ENCODE assay signal across 12 cellular contexts in genomic region chr15:59611277-59612260, GRCh38. TPM values are rescaled to one million over a fixed set of nuclear protein-coding genes. Genes with fewer than 3 reads are reported as not detected.
DNase-seq lines count a peak whose midpoint lies in the region; ATAC-seq, FAIRE-seq and TF ChIP-seq lines count a peak whose summit lies in the region.
"Had no signal": no experiment of that assay in that cellular context is flagged by ENCODE, and none has a peak within 500 bp of the region (broad histone marks: within the 10 kb centered on the region; RNA-seq: fewer than 3 reads in every experiment).

TSS of gene GCNT3 (plus strand) at chr15:59611783. CDS start at chr15:59618239, 6,456 bp downstream.

- TF ChIP-seq POLR2A in transverse colon (IDR thresholded peaks at IDR 0.05) = peak; percentile 72

- H3K27me3 Mint-ChIP-seq in T-helper 2 cell treated with Interferon-gamma antibody and Interleukin-4, amounts not matched to agents 5 μg/mL and 100 μg/mL, for 36 hours (ENCODE audit: low read depth) = peaks cover 20% of the 10 kb centered on the region
- peaks cover 20% of the 10 kb centered on the region for H3K27me3 Mint-ChIP-seq in activated CD4-positive, alpha-beta T cell treated with anti-CD3 and anti-CD28 coated beads for 36 hours

- no peak within 1 kb of the TSS for H3K9ac ChIP-seq in adipocyte (ENCODE audit: low read length)
- H3K9ac ChIP-seq: KMS-11, neural progenitor cell had no signal

- H3K4me3 Mint-ChIP-seq in T-helper 2 cell treated with Interferon-gamma antibody and Interleukin-4, amounts not matched to agents 5 μg/mL and 100 μg/mL, for 36 hours = no peak within 1 kb of the TSS
- no peak within 1 kb of the TSS for H3K4me3 Mint-ChIP-seq in activated CD4-positive, alpha-beta T cell treated with anti-CD3 and anti-CD28 coated beads for 36 hours
- H3K4me3 Mint-ChIP-seq: neural progenitor cell had no signal

- 63 to 79% methylated on average over 7 to 8 of the region's 8 CpGs for WGBS in transverse colon (ENCODE audit: low coverage in 1 of 2), 2 donors

- H3K4me3 ChIP-seq in adipocyte (ENCODE audit: low read length) (no peak within 1 kb of the TSS), transverse colon (peak within 1 kb of the TSS in 3 of 4 donors; percentile 16 to 40 (median 21))
- H3K4me3 ChIP-seq: neural progenitor cell had no signal

- intact Hi-C loops in transverse colon (cut with DNase I; ENCODE audit: low total_unique reads) = no loop called here
- intact Hi-C loops in activated CD4-positive, alpha-beta T cell treated with anti-CD3 and anti-CD28 coated beads for 36 hours (cut with DNase I, micrococcal nuclease) = no loop called here

- TF ChIP-seq CTCF in transverse colon (IDR thresholded peaks at IDR 0.05) (no peak), GM13976 (IDR thresholded peaks at IDR 0.05; ENCODE audit: borderline replicate concordance, control extremely low read depth, extremely low read depth, insufficient read depth, missing control alignments) (no peak)

- in situ Hi-C loops in transverse colon (cut with MboI; ENCODE audit: low pct_ligation_motif_present in 1 of 4, low pct_unique_long_range_greater_than_20kb in 1 of 4, low sequenced_read_pairs in 3 of 4) = no loop called here
- in situ Hi-C loops in GM13976 (cut with MboI; ENCODE audit: low sequenced_read_pairs, unreplicated experiment) = no loop called here

- TF ChIP-seq EP300 in transverse colon (IDR thresholded peaks at IDR 0.05; ENCODE audit: low read depth) = no peak

- ATAC-seq in activated CD4-positive, alpha-beta T cell treated with anti-CD3 and anti-CD28 coated beads for 36 hours = no peak

- CTCF ChIA-PET in activated CD4-positive, alpha-beta T cell treated with anti-CD3 and anti-CD28 coated beads for 36 hours (lab: Charles Lee) = interaction anchor here (0.6 to 1.7 kb wide), 5 partner anchors 18 to 83 kb away, joined by 3 to 5 read pairs (median 3); no protein-coding TSS in a partner anchor

- peak within 1 kb of the TSS; percentile 56 for H3K27ac Mint-ChIP-seq in T-helper 2 cell treated with Interferon-gamma antibody and Interleukin-4, amounts not matched to agents 5 μg/mL and 100 μg/mL, for 36 hours
- H3K27ac Mint-ChIP-seq in activated CD4-positive, alpha-beta T cell treated with anti-CD3 and anti-CD28 coated beads for 36 hours = no peak within 1 kb of the TSS
- H3K27ac Mint-ChIP-seq: neural progenitor cell had no signal

- peaks cover 8% of the 10 kb centered on the region for H3K4me1 Mint-ChIP-seq in T-helper 2 cell treated with Interferon-gamma antibody and Interleukin-4, amounts not matched to agents 5 μg/mL and 100 μg/mL, for 36 hours (ENCODE audit: low read depth)
- peaks cover 4% of the 10 kb centered on the region for H3K4me1 Mint-ChIP-seq in activated CD4-positive, alpha-beta T cell treated with anti-CD3 and anti-CD28 coated beads for 36 hours

- H3K36me3 ChIP-seq in adipocyte (ENCODE audit: control insufficient read depth, insufficient read depth, low read length, severe bottlenecking) (no peaks in the 10 kb centered on the region), transverse colon (no peaks in the 10 kb centered on the region)
- H3K36me3 ChIP-seq: neural progenitor cell had no signal

- POLR2A ChIA-PET in activated CD4-positive, alpha-beta T cell treated with anti-CD3 and anti-CD28 coated beads for 36 hours (lab: Charles Lee) = no interaction called here

- H3K9me3 Mint-ChIP-seq in T-helper 2 cell treated with Interferon-gamma antibody and Interleukin-4, amounts not matched to agents 5 μg/mL and 100 μg/mL, for 36 hours = peaks cover 19% of the 10 kb centered on the region
- no peaks in the 10 kb centered on the region for H3K9me3 Mint-ChIP-seq in activated CD4-positive, alpha-beta T cell treated with anti-CD3 and anti-CD28 coated beads for 36 hours (ENCODE audit: low read depth)
- H3K9me3 Mint-ChIP-seq: neural progenitor cell had no signal

- H3K4me1 ChIP-seq in adipocyte (ENCODE audit: control insufficient read depth, insufficient read depth, low read length) (no peaks in the 10 kb centered on the region), transverse colon (peaks cover 0 to 18% (median 6%) of the 10 kb centered on the region in 4 donors)
- H3K4me1 ChIP-seq: neural progenitor cell had no signal

- peak within 1 kb of the TSS; percentile 57 to 75 (median 70) for H3K27ac ChIP-seq in transverse colon
- H3K27ac ChIP-seq: KMS-11, neural progenitor cell had no signal

- H3K27me3 ChIP-seq in adipocyte (replicated peaks; ENCODE audit: control insufficient read depth, insufficient read depth, low read length) (peaks cover 10% of the 10 kb centered on the region), transverse colon (no peaks in the 10 kb centered on the region)

- peak; percentile 82 for FAIRE-seq in islet of Langerhans (lab: Jason Lieb, UNC)
- FAIRE-seq: endothelial cell of umbilical vein had no signal

- H3K36me3 Mint-ChIP-seq in T-helper 2 cell treated with Interferon-gamma antibody and Interleukin-4, amounts not matched to agents 5 μg/mL and 100 μg/mL, for 36 hours (ENCODE audit: low read depth) = no peaks in the 10 kb centered on the region
- no peaks in the 10 kb centered on the region for H3K36me3 Mint-ChIP-seq in activated CD4-positive, alpha-beta T cell treated with anti-CD3 and anti-CD28 coated beads for 36 hours (ENCODE audit: low read depth)
- H3K36me3 Mint-ChIP-seq: neural progenitor cell had no signal

- no peak for DNase-seq in T-helper 2 cell treated with Interferon-gamma antibody and Interleukin-4, amounts not matched to agents 5 μg/mL and 100 μg/mL, for 36 hours (ENCODE audit: low spot score)
- DNase-seq in T-helper 2 cell = no peak
- peak; percentile 27 for DNase-seq in adipocyte (ENCODE audit: low read depth)
- peak; percentile 44 for DNase-seq in transverse colon
- no peak for DNase-seq in activated CD4-positive, alpha-beta T cell treated with anti-CD3 and anti-CD28 coated beads for 36 hours
- no peak for DNase-seq in NCI-H510A treated with DMSO at 0.1 percent for 48 hours (lab: John Stamatoyannopoulos, UW)
- no peak for DNase-seq in GM13976 (ENCODE audit: low spot score)
- DNase-seq: activated CD8-positive, alpha-beta memory T cell treated with anti-CD3 and anti-CD28 coated beads, Interleukin-2, amount 50 U/mL, for 48 hours had no signal

- H3K9me3 ChIP-seq in adipocyte (ENCODE audit: control insufficient read depth, low read length) (no peaks in the 10 kb centered on the region), transverse colon (no peaks in the 10 kb centered on the region)

RNA-seq across cellular contexts. Expression of gene GCNT3, which starts in this region (rescaled TPM):
- total RNA-seq in transverse colon = 100 to 1,000 TPM; 117 to 289 (median 184) TPM
- total RNA-seq in activated CD4-positive, alpha-beta T cell treated with anti-CD3 and anti-CD28 coated beads for 36 hours = not detected
- total RNA-seq: endothelial cell of umbilical vein had no signal

Comparison
In these comparisons a context has a peak if more than half of its experiments do, and no peak if none do; other contexts are left out.
1. RNA of gene GCNT3 (total RNA-seq): 117 to 289 TPM in transverse colon; not detected in activated CD4-positive, alpha-beta T cell treated with anti-CD3 and anti-CD28 coated beads for 36 hours; every median in the first group is over 100 times any median in the second.
2. DNase-seq: peak in adipocyte (single experiment) and transverse colon (single experiment); none in T-helper 2 cell treated with Interferon-gamma antibody and Interleukin-4, amounts not matched to agents 5 μg/mL and 100 μg/mL, for 36 hours (single experiment), T-helper 2 cell (0 of 5), activated CD4-positive, alpha-beta T cell treated with anti-CD3 and anti-CD28 coated beads for 36 hours (single experiment), NCI-H510A treated with DMSO at 0.1 percent for 48 hours (single experiment) and GM13976 (single experiment).